ENCODE assay signal across 9 cellular contexts in genomic region chr18:63299837-63300787, GRCh38. TPM values are rescaled to one million over a fixed set of nuclear protein-coding genes. Genes with fewer than 3 reads are reported as not detected.
DNase-seq lines count a peak whose midpoint lies in the region; ATAC-seq and TF ChIP-seq lines count a peak whose summit lies in the region.
"Had no signal": no experiment of that assay in that cellular context is flagged by ENCODE, and none has a peak within 500 bp of the region (broad histone marks: within the 10 kb centered on the region; RNA-seq: fewer than 3 reads in every experiment).

No MANE protein-coding gene starts in this region.

- H3K9me3 Mint-ChIP-seq in activated T-cell treated with anti-CD3 and anti-CD28 coated beads, Interleukin-2, amount 50 U/mL, for 72 hours: no peaks in the 10 kb centered on the region
- H3K9me3 Mint-ChIP-seq in osteocyte (ENCODE audit: unreplicated experiment): no peaks in the 10 kb centered on the region

- H3K4me1 Mint-ChIP-seq in activated T-cell treated with anti-CD3 and anti-CD28 coated beads, Interleukin-2, amount 50 U/mL, for 72 hours (ENCODE audit: low read depth): peaks cover 79% of the 10 kb centered on the region
- H3K4me1 Mint-ChIP-seq in osteocyte (ENCODE audit: unreplicated experiment): peaks cover 27% of the 10 kb centered on the region

- H3K36me3 Mint-ChIP-seq in activated T-cell treated with anti-CD3 and anti-CD28 coated beads, Interleukin-2, amount 50 U/mL, for 72 hours (ENCODE audit: insufficient read depth in 2 of 2): peaks cover 29 to 39% of the 10 kb centered on the region in 2 donors
- H3K36me3 Mint-ChIP-seq in osteocyte (ENCODE audit: unreplicated experiment): no peaks in the 10 kb centered on the region

- H3K9me3 ChIP-seq in SJCRH30 (replicated peaks): no peaks in the 10 kb centered on the region

- no peaks in the 10 kb centered on the region for H3K27me3 Mint-ChIP-seq in activated T-cell treated with anti-CD3 and anti-CD28 coated beads, Interleukin-2, amount 50 U/mL, for 72 hours (ENCODE audit: low read depth)
- no peaks in the 10 kb centered on the region for H3K27me3 Mint-ChIP-seq in osteocyte (ENCODE audit: unreplicated experiment)

- peak overlapping the region; percentile 71 to 93 for H3K4me3 Mint-ChIP-seq in activated T-cell treated with anti-CD3 and anti-CD28 coated beads, Interleukin-2, amount 50 U/mL, for 72 hours
- H3K4me3 Mint-ChIP-seq in osteocyte (ENCODE audit: unreplicated experiment): no peak overlapping the region

- H3K36me3 ChIP-seq in SJCRH30: no peaks in the 10 kb centered on the region

- peak overlapping the region; percentile 99 for H3K27ac Mint-ChIP-seq in activated T-cell treated with anti-CD3 and anti-CD28 coated beads, Interleukin-2, amount 50 U/mL, for 72 hours
- peak overlapping the region; percentile 51 for H3K27ac Mint-ChIP-seq in osteocyte (ENCODE audit: unreplicated experiment)

- H3K27ac ChIP-seq in SJCRH30: no peak overlapping the region

- H3K4me1 ChIP-seq in SJCRH30: no peaks in the 10 kb centered on the region

- H3K27me3 ChIP-seq in SJCRH30: no peaks in the 10 kb centered on the region

- H3K4me3 ChIP-seq in SJCRH30: no peak overlapping the region

- peak; percentile 64 for ATAC-seq in GM18868 (IDR thresholded peaks at IDR 0.05; ENCODE audit: unreplicated experiment)
- ATAC-seq in HG02763 (IDR thresholded peaks at IDR 0.05; ENCODE audit: unreplicated experiment): peak; percentile 55
- ATAC-seq in activated T-cell treated with anti-CD3 and anti-CD28 coated beads, Interleukin-2, amount 50 U/mL, for 72 hours (replicated peaks in 1 of 2): peak; percentile 85 to 86
- ATAC-seq in HG03097 (IDR thresholded peaks at IDR 0.05; ENCODE audit: low FRiP score, unreplicated experiment): no peak

- peak; percentile 61 to 67 for DNase-seq in activated T-cell treated with anti-CD3 and anti-CD28 coated beads, Interleukin-2, amount 50 U/mL, for 72 hours
- DNase-seq in osteocyte (ENCODE audit: extremely low spot score, unreplicated experiment) (no peak), SJCRH30 (no peak), SW480 (ENCODE audit: low spot score) (no peak), NCI-H526 (lab: John Stamatoyannopoulos, UW) (no peak)
- DNase-seq: substantia nigra had no signal

- no peak for TF ChIP-seq CTCF in osteocyte (IDR thresholded peaks at IDR 0.05)

RNA-seq across cellular contexts. Expression of gene BCL2, which starts 19.5 kb away (rescaled TPM):
- 100 to 1,000 TPM in 1 of 2 donors, 10 to 100 TPM in 1; 98.3 to 133 TPM for total RNA-seq in activated T-cell treated with anti-CD3 and anti-CD28 coated beads, Interleukin-2, amount 50 U/mL, for 72 hours
- 2.5 and 3.2 TPM in 2 replicates for total RNA-seq in osteocyte
- total RNA-seq in SJCRH30 (2014; rRNA removed; shearing (Covaris generic)): 6.0 and 6.8 TPM in 2 replicates

Comparison
In these comparisons a context has a peak if more than half of its experiments do, and no peak if none do; other contexts are left out.
1. DNase-seq: peak in activated T-cell treated with anti-CD3 and anti-CD28 coated beads, Interleukin-2, amount 50 U/mL, for 72 hours (2 of 2); none in osteocyte (single experiment), SJCRH30 (0 of 2), SW480 (single experiment) and NCI-H526 (0 of 2).
2. RNA of gene BCL2, which starts 19.5 kb away (total RNA-seq): 98.3 to 133 TPM in activated T-cell treated with anti-CD3 and anti-CD28 coated beads, Interleukin-2, amount 50 U/mL, for 72 hours; 6.0 to 6.8 TPM in SJCRH30 and 2.5 to 3.2 TPM in osteocyte; every median in the first group is over 10 times any median in the second.